In the genomic region with DNA sequence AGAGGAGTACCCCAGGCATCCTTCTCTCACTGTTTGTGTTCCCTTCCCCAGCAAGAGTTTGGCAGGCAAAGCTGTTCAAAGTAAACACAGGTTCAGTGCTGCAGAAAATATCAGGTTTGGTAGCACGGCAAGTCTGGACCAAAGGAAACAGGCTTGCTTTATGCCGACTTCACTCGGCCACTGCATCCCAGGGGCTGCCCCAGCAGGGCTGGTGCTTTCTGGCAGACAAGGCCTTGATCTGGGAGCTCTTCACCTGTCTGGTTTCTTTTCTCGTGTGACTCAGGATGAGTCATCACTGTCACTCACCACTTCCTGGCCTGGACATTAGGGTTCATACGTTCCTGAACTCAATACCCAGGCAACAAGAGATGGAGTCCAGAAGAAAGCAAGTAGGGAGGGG, we compare ENCODE assay signal across 8 cellular contexts. TPM values are rescaled to one million over a fixed set of nuclear protein-coding genes. Genes with fewer than 3 reads are reported as not detected.
DNase-seq lines count a peak whose midpoint lies in the region; ATAC-seq and TF ChIP-seq lines count a peak whose summit lies in the region.

No MANE protein-coding gene starts in this region.

- H3K4me3 ChIP-seq in naive thymus-derived CD4-positive, alpha-beta T cell (ENCODE audit: low read length): no peak overlapping the region

- H3K27me3 ChIP-seq in naive thymus-derived CD4-positive, alpha-beta T cell (ENCODE audit: control insufficient read depth in 2 of 2, insufficient read depth in 2 of 2, low read length in 2 of 2): no peaks in the 10 kb centered on the region

- peaks cover 8% of the 10 kb centered on the region for H3K4me1 Mint-ChIP-seq in activated naive CD8-positive, alpha-beta T cell treated with anti-CD3 and anti-CD28 coated beads, Interleukin-2, amount 10 ng/mL, durations not matched to agents 7 days and 5 days
- peaks cover 0 to 4% (median 0%) of the 10 kb centered on the region in 7 donors for H3K4me1 Mint-ChIP-seq in naive thymus-derived CD4-positive, alpha-beta T cell
- H3K4me1 Mint-ChIP-seq in osteocyte (ENCODE audit: unreplicated experiment): peaks cover 12% of the 10 kb centered on the region

- in situ Hi-C loops in GM13976 (cut with MboI; ENCODE audit: low sequenced_read_pairs, unreplicated experiment): no loop called here

- intact Hi-C loops in naive thymus-derived CD4-positive, alpha-beta T cell (cut with micrococcal nuclease): no loop called here

- no peak overlapping the region for H3K4me3 Mint-ChIP-seq in activated naive CD8-positive, alpha-beta T cell treated with anti-CD3 and anti-CD28 coated beads, Interleukin-2, amount 10 ng/mL, durations not matched to agents 7 days and 5 days
- no peak overlapping the region for H3K4me3 Mint-ChIP-seq in naive thymus-derived CD4-positive, alpha-beta T cell
- H3K4me3 Mint-ChIP-seq in osteocyte (ENCODE audit: unreplicated experiment): no peak overlapping the region

- POLR2A ChIA-PET in activated naive CD8-positive, alpha-beta T cell treated with anti-CD3 and anti-CD28 coated beads, Interleukin-2, amount 10 ng/mL, durations not matched to agents 7 days and 5 days (lab: Charles Lee): no interaction called here
- POLR2A ChIA-PET in naive thymus-derived CD4-positive, alpha-beta T cell (lab: Charles Lee): no interaction called here

- peak; percentile 100 for ATAC-seq in GM21360 (IDR thresholded peaks at IDR 0.05; ENCODE audit: unreplicated experiment)
- peak; percentile 100 for ATAC-seq in HG03442 (IDR thresholded peaks at IDR 0.05; ENCODE audit: unreplicated experiment)
- ATAC-seq in activated naive CD8-positive, alpha-beta T cell treated with anti-CD3 and anti-CD28 coated beads, Interleukin-2, amount 10 ng/mL, durations not matched to agents 7 days and 5 days (ENCODE audit: low read depth): peak; percentile 47
- ATAC-seq in naive thymus-derived CD4-positive, alpha-beta T cell: peak; percentile 45

- H3K27ac ChIP-seq in naive thymus-derived CD4-positive, alpha-beta T cell (ENCODE audit: low read depth, low read length): no peak overlapping the region

- H3K27ac Mint-ChIP-seq in activated naive CD8-positive, alpha-beta T cell treated with anti-CD3 and anti-CD28 coated beads, Interleukin-2, amount 10 ng/mL, durations not matched to agents 7 days and 5 days: no peak overlapping the region
- H3K27ac Mint-ChIP-seq in naive thymus-derived CD4-positive, alpha-beta T cell: no peak overlapping the region
- H3K27ac Mint-ChIP-seq in osteocyte (ENCODE audit: unreplicated experiment): no peak overlapping the region

- no peaks in the 10 kb centered on the region for H3K36me3 ChIP-seq in naive thymus-derived CD4-positive, alpha-beta T cell (ENCODE audit: control insufficient read depth in 2 of 3, insufficient read depth in 3 of 3, low read length in 3 of 3)

- CTCF ChIA-PET in naive thymus-derived CD4-positive, alpha-beta T cell (lab: Charles Lee): no interaction called here

- no peaks in the 10 kb centered on the region for H3K4me1 ChIP-seq in naive thymus-derived CD4-positive, alpha-beta T cell (ENCODE audit: control insufficient read depth in 2 of 2, insufficient read depth in 2 of 2, low read length in 2 of 2)

- peak; percentile 66 for DNase-seq in GM13976 (ENCODE audit: low spot score)
- no peak for DNase-seq in activated naive CD8-positive, alpha-beta T cell treated with anti-CD3 and anti-CD28 coated beads, Interleukin-2, amount 10 ng/mL, durations not matched to agents 7 days and 5 days
- DNase-seq in naive thymus-derived CD4-positive, alpha-beta T cell: no peak
- no peak for DNase-seq in osteocyte (ENCODE audit: extremely low spot score, unreplicated experiment)
- DNase-seq in D341Med (ENCODE audit: low spot score): no peak
- DNase-seq in Kasumi-1 (lab: John Stamatoyannopoulos, UW): no peak

- no peaks in the 10 kb centered on the region for H3K9me3 ChIP-seq in naive thymus-derived CD4-positive, alpha-beta T cell (ENCODE audit: control insufficient read depth in 2 of 3, low read length in 3 of 3)

- H3K27me3 Mint-ChIP-seq in activated naive CD8-positive, alpha-beta T cell treated with anti-CD3 and anti-CD28 coated beads, Interleukin-2, amount 10 ng/mL, durations not matched to agents 7 days and 5 days: peaks cover 5% of the 10 kb centered on the region
- peaks cover 0 to 10% (median 3%) of the 10 kb centered on the region in 5 donors for H3K27me3 Mint-ChIP-seq in naive thymus-derived CD4-positive, alpha-beta T cell
- no peaks in the 10 kb centered on the region for H3K27me3 Mint-ChIP-seq in osteocyte (ENCODE audit: unreplicated experiment)

- TF ChIP-seq CTCF in GM13976 (IDR thresholded peaks at IDR 0.05; ENCODE audit: borderline replicate concordance, control extremely low read depth, extremely low read depth, insufficient read depth, missing control alignments) (no peak), osteocyte (IDR thresholded peaks at IDR 0.05) (no peak)

- H3K9me3 Mint-ChIP-seq in activated naive CD8-positive, alpha-beta T cell treated with anti-CD3 and anti-CD28 coated beads, Interleukin-2, amount 10 ng/mL, durations not matched to agents 7 days and 5 days: no peaks in the 10 kb centered on the region
- peaks cover 0 to 4% (median 0%) of the 10 kb centered on the region in 11 donors for H3K9me3 Mint-ChIP-seq in naive thymus-derived CD4-positive, alpha-beta T cell
- H3K9me3 Mint-ChIP-seq in osteocyte (ENCODE audit: unreplicated experiment): no peaks in the 10 kb centered on the region

- no peaks in the 10 kb centered on the region for H3K36me3 Mint-ChIP-seq in activated naive CD8-positive, alpha-beta T cell treated with anti-CD3 and anti-CD28 coated beads, Interleukin-2, amount 10 ng/mL, durations not matched to agents 7 days and 5 days
- no peaks in the 10 kb centered on the region for H3K36me3 Mint-ChIP-seq in naive thymus-derived CD4-positive, alpha-beta T cell
- H3K36me3 Mint-ChIP-seq in osteocyte (ENCODE audit: unreplicated experiment): no peaks in the 10 kb centered on the region

RNA-seq across cellular contexts. Expression of a gene that starts 52.6 kb away (rescaled TPM):
- total RNA-seq in activated naive CD8-positive, alpha-beta T cell treated with anti-CD3 and anti-CD28 coated beads, Interleukin-2, amount 10 ng/mL, durations not matched to agents 7 days and 5 days: 1 to 10 TPM; 2.9 to 4.1 TPM
- total RNA-seq in naive thymus-derived CD4-positive, alpha-beta T cell: 1 to 10 TPM in 2 of 5 experiments, under 1 TPM in 3; 0.24 to 2.2 (median 0.48) TPM
- not detected for polyA plus RNA-seq in naive thymus-derived CD4-positive, alpha-beta T cell
- 30.4 and 31.4 TPM in 2 replicates for total RNA-seq in osteocyte

Comparison
In these comparisons a context has a peak if more than half of its experiments do, and no peak if none do; other contexts are left out.
1. ATAC-seq: peak in every context shown above with its lines; median percentile 100 in GM21360; 100 in HG03442; 47 in activated naive CD8-positive, alpha-beta T cell treated with anti-CD3 and anti-CD28 coated beads, Interleukin-2, amount 10 ng/mL, durations not matched to agents 7 days and 5 days; 45 in naive thymus-derived CD4-positive, alpha-beta T cell.